In genomic region chr11:75152090-75152489, GRCh38 we compare ENCODE assay signal across 24 cellular contexts. TPM values are rescaled to one million over a fixed set of nuclear protein-coding genes. Genes with fewer than 3 reads are reported as not detected.
A peak's percentile ranks its signal among the peaks of the same experiment; 100 is the strongest.
DNase-seq lines count a peak whose midpoint lies in the region; ATAC-seq and TF ChIP-seq lines count a peak whose summit lies in the region.
"Had no signal": no experiment of that assay in that cellular context is flagged by ENCODE, and none has a peak within 500 bp of the region (broad histone marks: within the 10 kb centered on the region; RNA-seq: fewer than 3 reads in every experiment).

No MANE protein-coding gene starts in this region.

- peak overlapping the region; percentile 5 for H3K27ac Mint-ChIP-seq in Caco-2 (ENCODE audit: unreplicated experiment)
- no peak overlapping the region for H3K27ac Mint-ChIP-seq in activated CD8-positive, alpha-beta memory T cell treated with anti-CD3 and anti-CD28 coated beads, Interleukin-2, amount 10 ng/mL, durations not matched to agents 7 days and 5 days

- H3K27me3 ChIP-seq in Caco-2 (replicated peaks; ENCODE audit: control insufficient read depth, insufficient read depth, low read length) = no peaks in the 10 kb centered on the region
- no peaks in the 10 kb centered on the region for H3K27me3 ChIP-seq in duodenal mucosa (ENCODE audit: control insufficient read depth in 1 of 2, insufficient read depth in 2 of 2, low read length in 2 of 2)
- H3K27me3 ChIP-seq in right lobe of liver = no peaks in the 10 kb centered on the region
- H3K27me3 ChIP-seq: vagina had no signal

- DNase-seq in Caco-2 = peak in 1 of 2 experiments; percentile 52
- peak in 1 of 3 donors; percentile 41 for DNase-seq in right lobe of liver
- DNase-seq in NCI-H82 treated with DMSO at 0.1 percent for 48 hours (lab: John Stamatoyannopoulos, UW; ENCODE audit: unreplicated experiment) = no peak
- DNase-seq in activated CD8-positive, alpha-beta memory T cell treated with anti-CD3 and anti-CD28 coated beads, Interleukin-2, amount 10 ng/mL, durations not matched to agents 7 days and 5 days = no peak
- no peak for DNase-seq in NAMALWA (ENCODE audit: low spot score)
- DNase-seq in activated CD4-positive, alpha-beta T cell treated with anti-CD3 and anti-CD28 coated beads, Interleukin-2, amount 50 U/mL, for 4 hours = no peak
- DNase-seq: activated CD4-positive, CD25-positive, alpha-beta regulatory T cell treated with anti-CD3 and anti-CD28 coated beads, Interleukin-2, amount 50 U/mL, for 72 hours; activated CD8-positive, alpha-beta memory T cell treated with anti-CD3 and anti-CD28 coated beads, Interleukin-2, amount 50 U/mL, for 4 hours; activated naive CD4-positive, alpha-beta T cell; DMS153; effector CD8-positive, alpha-beta T cell; H7; NCI-H1048; retina; SIG-M5; stimulated activated CD4-positive, alpha-beta T cell treated with anti-CD3 and anti-CD28 coated beads, Interleukin-4, amount 100 ng/mL, for 24 hours; stimulated activated CD8-positive, alpha-beta memory T cell treated with anti-CD3 and anti-CD28 coated beads, Interleukin-4, amount 100 ng/mL, for 48 hours had no signal

- H3K36me3 ChIP-seq in Caco-2 (ENCODE audit: control insufficient read depth, insufficient read depth, low read length) (no peaks in the 10 kb centered on the region), duodenal mucosa (ENCODE audit: control insufficient read depth in 1 of 2, insufficient read depth in 2 of 2, low read length in 2 of 2) (no peaks in the 10 kb centered on the region), right lobe of liver (no peaks in the 10 kb centered on the region)
- H3K36me3 ChIP-seq: vagina had no signal

- POLR2A ChIA-PET in Caco-2 (lab: Charles Lee) = no interaction called here

- H3K9me3 ChIP-seq in Caco-2 = peaks cover 7% of the 10 kb centered on the region; the same call in 1 of the 2 replicates
- H3K9me3 ChIP-seq in duodenal mucosa (ENCODE audit: control insufficient read depth in 1 of 2, low read length in 2 of 2) = no peaks in the 10 kb centered on the region
- no peaks in the 10 kb centered on the region for H3K9me3 ChIP-seq in right lobe of liver
- H3K9me3 ChIP-seq: vagina had no signal

- TF ChIP-seq CTCF in Caco-2 (IDR thresholded peaks at IDR 0.05; ENCODE audit: insufficient read depth in 1 of 2, low read depth in 1 of 2, low read length in 1 of 2, severe bottlenecking in 1 of 2, unreplicated experiment in 1 of 2) = no peak
- TF ChIP-seq CTCF in right lobe of liver (IDR thresholded peaks at IDR 0.05) = no peak

- no peaks in the 10 kb centered on the region for H3K9me3 Mint-ChIP-seq in Caco-2 (ENCODE audit: unreplicated experiment)
- H3K9me3 Mint-ChIP-seq in activated CD8-positive, alpha-beta memory T cell treated with anti-CD3 and anti-CD28 coated beads, Interleukin-2, amount 10 ng/mL, durations not matched to agents 7 days and 5 days (ENCODE audit: low read depth) = no peaks in the 10 kb centered on the region

- no peaks in the 10 kb centered on the region for H3K27me3 Mint-ChIP-seq in Caco-2 (ENCODE audit: insufficient read depth, unreplicated experiment)
- H3K27me3 Mint-ChIP-seq in activated CD8-positive, alpha-beta memory T cell treated with anti-CD3 and anti-CD28 coated beads, Interleukin-2, amount 10 ng/mL, durations not matched to agents 7 days and 5 days = peaks cover 53% of the 10 kb centered on the region

- peaks cover 17% of the 10 kb centered on the region for H3K36me3 Mint-ChIP-seq in Caco-2 (ENCODE audit: insufficient read depth, unreplicated experiment)
- H3K36me3 Mint-ChIP-seq in activated CD8-positive, alpha-beta memory T cell treated with anti-CD3 and anti-CD28 coated beads, Interleukin-2, amount 10 ng/mL, durations not matched to agents 7 days and 5 days = no peaks in the 10 kb centered on the region

- no TSS peak for BruUV-seq in Caco-2 (replicated peaks; lab: Mats Ljungman, UMichigan)

- H3K4me3 ChIP-seq in Caco-2 (ENCODE audit: low read depth, low read length) = peak overlapping the region; percentile 1; the same call in 1 of the 2 replicates
- peak overlapping the region; percentile 70 to 79 for H3K4me3 ChIP-seq in duodenal mucosa (ENCODE audit: low read depth in 1 of 2, low read length in 2 of 2)
- peak overlapping the region; percentile 21 to 33 (median 32) for H3K4me3 ChIP-seq in right lobe of liver
- peak overlapping the region; percentile 7 to 36 (median 21) for H3K4me3 ChIP-seq in skin epidermis
- H3K4me3 ChIP-seq: K562 had no signal

- intact Hi-C loops in Caco-2 (cut with micrococcal nuclease; ENCODE audit: unreplicated experiment) (no loop called here), right lobe of liver (cut with DNase I) (no loop called here)

- 58% methylated on average over 3 of the region's 6 CpGs for WGBS in right lobe of liver (ENCODE audit: insufficient coverage, low coverage, low lambda C conversion rate, missing lambda C conversion rate)

- H3K27ac ChIP-seq in duodenal mucosa (ENCODE audit: low read depth, low read length) (peak overlapping the region; percentile 67), right lobe of liver (peak overlapping the region; percentile 14 to 97 (median 58)), skin epidermis (peak overlapping the region in 11 of 21 experiments; percentile 4 to 70 (median 44))
- H3K27ac ChIP-seq: C4-2B, vagina had no signal

- no peak for TF ChIP-seq POLR2A in right lobe of liver (IDR thresholded peaks at IDR 0.05)

- H3K9ac ChIP-seq in duodenal mucosa (ENCODE audit: low read depth in 1 of 2, low read length in 2 of 2) = peak overlapping the region; percentile 74 to 88

- peaks cover 97% of the 10 kb centered on the region for H3K4me1 ChIP-seq in Caco-2
- H3K4me1 ChIP-seq in duodenal mucosa (ENCODE audit: control insufficient read depth in 1 of 2, insufficient read depth in 2 of 2, low read length in 2 of 2) = peaks cover 74 to 78% of the 10 kb centered on the region in 2 donors
- peaks cover 0 to 62% (median 25%) of the 10 kb centered on the region in 4 donors for H3K4me1 ChIP-seq in right lobe of liver
- H3K4me1 ChIP-seq: vagina had no signal

- CTCF ChIA-PET in Caco-2 (lab: Charles Lee) = interaction anchor here (0.9 to 7.1 kb wide), 3 partner anchors 11 to 62 kb away, joined by 3 to 101 read pairs (median 4); no protein-coding TSS in a partner anchor
- CTCF ChIA-PET in activated CD8-positive, alpha-beta memory T cell treated with anti-CD3 and anti-CD28 coated beads, Interleukin-2, amount 10 ng/mL, durations not matched to agents 7 days and 5 days (lab: Charles Lee) = interaction anchor here (0.6 to 4.1 kb wide), 4 partner anchors 9 to 99 kb away, joined by 3 to 45 read pairs (median 14); no protein-coding TSS in a partner anchor

- H3K4me3 Mint-ChIP-seq in Caco-2 (ENCODE audit: unreplicated experiment) = no peak overlapping the region
- no peak overlapping the region for H3K4me3 Mint-ChIP-seq in activated CD8-positive, alpha-beta memory T cell treated with anti-CD3 and anti-CD28 coated beads, Interleukin-2, amount 10 ng/mL, durations not matched to agents 7 days and 5 days

- H3K4me1 Mint-ChIP-seq in Caco-2 (ENCODE audit: low read depth, unreplicated experiment) = peaks cover 60% of the 10 kb centered on the region
- peaks cover 25% of the 10 kb centered on the region for H3K4me1 Mint-ChIP-seq in activated CD8-positive, alpha-beta memory T cell treated with anti-CD3 and anti-CD28 coated beads, Interleukin-2, amount 10 ng/mL, durations not matched to agents 7 days and 5 days

- peak; percentile 43 to 53 (median 45) for ATAC-seq in right lobe of liver
- no peak for ATAC-seq in activated CD8-positive, alpha-beta memory T cell treated with anti-CD3 and anti-CD28 coated beads, Interleukin-2, amount 10 ng/mL, durations not matched to agents 7 days and 5 days
- ATAC-seq: K562 had no signal

RNA-seq across cellular contexts. Expression of gene SLCO2B1, which starts 1.2 kb away (rescaled TPM):
- total RNA-seq in Caco-2 (2022) (231 and 277 TPM in 2 replicates), right lobe of liver (100 to 1,000 TPM; 145 to 316 (median 199) TPM)
- not detected for total RNA-seq in activated CD8-positive, alpha-beta memory T cell treated with anti-CD3 and anti-CD28 coated beads, Interleukin-2, amount 10 ng/mL, durations not matched to agents 7 days and 5 days

RNA-seq across cellular contexts. Expression of gene OR2AT4, which starts 55.4 kb away (rescaled TPM):
- total RNA-seq in Caco-2 (2022) (not detected in 2 replicates), right lobe of liver (not detected)
- not detected for total RNA-seq in activated CD8-positive, alpha-beta memory T cell treated with anti-CD3 and anti-CD28 coated beads, Interleukin-2, amount 10 ng/mL, durations not matched to agents 7 days and 5 days
- total RNA-seq: A673, H7, lung microvascular endothelial cell, vagina had no signal

Comparison
In these comparisons a context has a peak if more than half of its experiments do, and no peak if none do; other contexts are left out.
1. H3K4me3 ChIP-seq: peak in every context shown above with its lines; median percentile 74 in duodenal mucosa; 32 in right lobe of liver; 21 in skin epidermis; 1 in Caco-2.
2. RNA of gene SLCO2B1, which starts 1.2 kb away (total RNA-seq): 231 to 277 TPM in Caco-2 and 145 to 316 TPM in right lobe of liver; not detected in activated CD8-positive, alpha-beta memory T cell treated with anti-CD3 and anti-CD28 coated beads, Interleukin-2, amount 10 ng/mL, durations not matched to agents 7 days and 5 days; every median in the first group is over 100 times any median in the second.
3. Peak in every context shown above with its lines, with median percentiles within 50 percentile points of each other: H3K27ac ChIP-seq.